In genomic region chr1:92502247-92502646, GRCh38 we compare ENCODE assay signal across 11 cellular contexts. TPM values are rescaled to one million over a fixed set of nuclear protein-coding genes. Genes with fewer than 3 reads are reported as not detected.
A peak's percentile ranks its signal among the peaks of the same experiment; 100 is the strongest.
DNase-seq lines count a peak whose midpoint lies in the region; ATAC-seq, FAIRE-seq and TF ChIP-seq lines count a peak whose summit lies in the region.
"Had no signal": no experiment of that assay in that cellular context is flagged by ENCODE, and none has a peak within 500 bp of the region (broad histone marks: within the 10 kb centered on the region; RNA-seq: fewer than 3 reads in every experiment).

No MANE protein-coding gene starts in this region.

- TF ChIP-seq CTCF in AG04450 (IDR thresholded peaks at IDR 0.05; ENCODE audit: low read depth, low read length), result no peak

- H3K4me1 Mint-ChIP-seq in activated naive CD8-positive, alpha-beta T cell treated with anti-CD3 and anti-CD28 coated beads, Interleukin-2, amount 50 U/mL, for 24 hours, result peaks cover 54% of the 10 kb centered on the region
- H3K4me1 Mint-ChIP-seq in immature natural killer cell, result peaks cover 0 to 6% of the 10 kb centered on the region in 2 donors

- POLR2A ChIA-PET in AG04450 (lab: Yijun Ruan, JAX), result no interaction called here

- H3K36me3 Mint-ChIP-seq in activated naive CD8-positive, alpha-beta T cell treated with anti-CD3 and anti-CD28 coated beads, Interleukin-2, amount 50 U/mL, for 24 hours (ENCODE audit: low read depth), result peaks cover 6% of the 10 kb centered on the region
- no peaks in the 10 kb centered on the region for H3K36me3 Mint-ChIP-seq in immature natural killer cell

- H3K27ac Mint-ChIP-seq in activated naive CD8-positive, alpha-beta T cell treated with anti-CD3 and anti-CD28 coated beads, Interleukin-2, amount 50 U/mL, for 24 hours, result peak overlapping the region; percentile 85
- no peak overlapping the region for H3K27ac Mint-ChIP-seq in immature natural killer cell

- DNase-seq in AG04450 (ENCODE audit: low read depth, low spot score) (peak; percentile 7), GM19239 (ENCODE audit: insufficient read length, low spot score) (no peak), iPS-NIHi7 (ENCODE audit: extremely low spot score) (no peak), NCI-H524 treated with DMSO at 0.1 percent for 48 hours (lab: John Stamatoyannopoulos, UW) (no peak), immature natural killer cell (no peak)
- no peak for DNase-seq in activated naive CD8-positive, alpha-beta T cell treated with anti-CD3 and anti-CD28 coated beads, Interleukin-2, amount 50 U/mL, for 24 hours
- DNase-seq in stimulated activated CD4-positive, alpha-beta T cell treated with anti-CD3 and anti-CD28 coated beads, Interleukin-1b, Interleukin-23, amount 100 ng/mL, for 48 hours, result no peak
- DNase-seq: DMS153, RPMI8226 had no signal

- H3K9me3 Mint-ChIP-seq in activated naive CD8-positive, alpha-beta T cell treated with anti-CD3 and anti-CD28 coated beads, Interleukin-2, amount 50 U/mL, for 24 hours, result no peaks in the 10 kb centered on the region
- H3K9me3 Mint-ChIP-seq in immature natural killer cell, result no peaks in the 10 kb centered on the region

- H3K27me3 ChIP-seq in AG04450 (ENCODE audit: control insufficient read depth, insufficient read depth, low read length), result no peaks in the 10 kb centered on the region

- peak; percentile 74 for FAIRE-seq in GM19239 (lab: Jason Lieb, UNC)
- FAIRE-seq: islet of Langerhans had no signal

- no peaks in the 10 kb centered on the region for H3K27me3 Mint-ChIP-seq in activated naive CD8-positive, alpha-beta T cell treated with anti-CD3 and anti-CD28 coated beads, Interleukin-2, amount 50 U/mL, for 24 hours
- H3K27me3 Mint-ChIP-seq in immature natural killer cell (ENCODE audit: low read depth in 3 of 3), result peaks cover 0 to 6% (median 2%) of the 10 kb centered on the region in 3 donors

- CTCF ChIA-PET in AG04450 (lab: Charles Lee), result interaction anchor here (0.6 kb wide), 1 partner anchor 16 kb away, joined by 4 read pairs; no protein-coding TSS in a partner anchor

- no peak overlapping the region for H3K27ac ChIP-seq in AG04450 (ENCODE audit: low read depth, low read length)

- peak overlapping the region; percentile 30 for H3K4me3 Mint-ChIP-seq in activated naive CD8-positive, alpha-beta T cell treated with anti-CD3 and anti-CD28 coated beads, Interleukin-2, amount 50 U/mL, for 24 hours
- no peak overlapping the region for H3K4me3 Mint-ChIP-seq in immature natural killer cell

- ATAC-seq in HG03159 (IDR thresholded peaks at IDR 0.05; ENCODE audit: unreplicated experiment), result peak; percentile 73
- ATAC-seq in activated naive CD8-positive, alpha-beta T cell treated with anti-CD3 and anti-CD28 coated beads, Interleukin-2, amount 50 U/mL, for 24 hours, result peak; percentile 73

- H3K9me3 ChIP-seq in AG04450 (ENCODE audit: control insufficient read depth, insufficient read depth, low read length), result no peaks in the 10 kb centered on the region

- no peak overlapping the region for H3K4me3 ChIP-seq in AG04450 (ENCODE audit: low read depth, low read length)

RNA-seq across cellular contexts. Expression of gene GFI1, which starts 15.5 kb away (rescaled TPM):
- polyA plus RNA-seq in AG04450 (2011; rRNA removed) (0.04 and 0.09 TPM in 2 replicates), immature natural killer cell (10 to 100 TPM; 17.8 to 47.4 (median 27.2) TPM)
- polyA minus RNA-seq in AG04450 (2011; rRNA and poly(A)+ RNA removed), result 0.09 and 0.14 TPM in 2 replicates

Comparison
In these comparisons a context has a peak if more than half of its experiments do, and no peak if none do; other contexts are left out.
1. RNA of gene GFI1, which starts 15.5 kb away (polyA plus RNA-seq): 17.8 to 47.4 TPM in immature natural killer cell; 0.04 to 0.09 TPM in AG04450; every median in the first group is over 10 times any median in the second.